In the genomic region with DNA sequence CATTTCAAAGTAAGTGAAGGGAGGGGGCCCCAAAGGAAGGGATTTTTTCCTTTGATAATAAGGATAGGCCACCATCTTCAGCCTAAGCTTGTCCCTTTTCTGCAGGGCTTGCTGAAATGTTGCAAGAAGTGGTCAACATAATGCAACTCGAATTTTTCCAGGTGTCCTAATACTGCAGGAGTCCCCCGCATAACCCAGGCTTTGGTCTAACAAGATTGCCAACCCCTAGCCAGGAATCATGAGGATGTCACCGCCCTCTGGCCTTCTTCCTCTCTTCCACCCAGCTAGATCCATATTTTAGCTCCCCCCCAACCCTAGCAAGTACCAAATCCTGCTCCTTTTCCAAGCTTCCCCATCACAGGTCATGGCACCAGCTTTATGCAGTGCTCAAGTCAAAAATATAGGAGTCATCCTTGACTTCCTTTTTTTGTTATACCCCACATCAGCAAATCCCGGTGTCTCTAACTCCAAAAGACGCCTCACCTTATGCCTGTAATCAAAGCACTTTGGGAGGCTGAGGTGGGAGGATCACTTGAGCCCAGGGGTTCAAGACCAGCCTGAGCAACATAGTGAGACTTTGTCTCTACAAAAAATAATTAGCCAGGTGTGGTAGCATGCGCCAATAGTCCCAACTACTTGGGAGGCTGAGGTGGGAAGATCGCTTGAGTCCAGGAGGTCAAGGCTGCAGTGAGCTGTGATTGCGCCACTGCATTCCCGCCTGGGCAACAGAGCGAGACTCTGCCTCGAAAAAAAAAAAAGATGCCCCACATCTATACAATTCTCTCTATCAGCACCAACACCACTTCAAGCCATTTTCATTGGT, we compare ENCODE assay signal across 16 cellular contexts. TPM values are rescaled to one million over a fixed set of nuclear protein-coding genes. Genes with fewer than 3 reads are reported as not detected.
DNase-seq lines count a peak whose midpoint lies in the region; ATAC-seq, FAIRE-seq and TF ChIP-seq lines count a peak whose summit lies in the region.
"Had no signal": no experiment of that assay in that cellular context is flagged by ENCODE, and none has a peak within 500 bp of the region (broad histone marks: within the 10 kb centered on the region; RNA-seq: fewer than 3 reads in every experiment).

No MANE protein-coding gene starts in this region.

- peak overlapping the region in 1 of 10 donors; percentile 18 for H3K4me3 ChIP-seq in heart right ventricle
- H3K4me3 ChIP-seq in uterus = no peak overlapping the region
- no peak overlapping the region for H3K4me3 ChIP-seq in prostate gland
- H3K4me3 ChIP-seq: tibial artery had no signal

- no peak for ATAC-seq in heart right ventricle
- no peak for ATAC-seq in Right ventricle myocardium inferior

- H3K36me3 Mint-ChIP-seq in nephron (ENCODE audit: low read depth) = no peaks in the 10 kb centered on the region
- H3K36me3 Mint-ChIP-seq: CD4-positive, CD25-positive, alpha-beta regulatory T cell; immature natural killer cell had no signal

- WGBS in heart right ventricle, 2 donors = 84 to 86% methylated on average over 11 of the region's 11 CpGs
- 88% methylated on average over 11 of the region's 11 CpGs for WGBS in prostate gland

- H3K27ac Mint-ChIP-seq in nephron = peak overlapping the region; percentile 95 to 96 (median 95)
- H3K27ac Mint-ChIP-seq: immature natural killer cell had no signal

- H3K9me3 Mint-ChIP-seq in nephron = no peaks in the 10 kb centered on the region
- H3K9me3 Mint-ChIP-seq: CD4-positive, CD25-positive, alpha-beta regulatory T cell; immature natural killer cell had no signal

- intact Hi-C loops in heart right ventricle (cut with DNase I) (no loop called here), Right ventricle myocardium inferior (cut with DNase I) (no loop called here), uterus (cut with DNase I; ENCODE audit: low total_unique reads) (no loop called here), prostate gland (cut with DNase I) (no loop called here)

- H3K27ac ChIP-seq in heart right ventricle = peak overlapping the region; percentile 54 to 86 (median 79)
- peak overlapping the region; percentile 76 to 82 for H3K27ac ChIP-seq in uterus
- H3K27ac ChIP-seq in prostate gland = no peak overlapping the region

- no peak for DNase-seq in heart right ventricle
- no peak for DNase-seq in Right ventricle myocardium inferior (ENCODE audit: missing footprints)
- DNase-seq in uterus = no peak
- DNase-seq in prostate gland (ENCODE audit: low spot score) = no peak
- no peak for DNase-seq in D721Med (ENCODE audit: insufficient read length, low spot score)
- DNase-seq: activated naive CD4-positive, alpha-beta T cell; CD4-positive, CD25-positive, alpha-beta regulatory T cell; GOT3; immature natural killer cell; midbrain; NCI-H774; T-helper 1 cell; tibial artery had no signal

- H3K27me3 Mint-ChIP-seq in nephron (ENCODE audit: low read depth) = no peaks in the 10 kb centered on the region

- H3K4me1 Mint-ChIP-seq in nephron = peaks cover 62% of the 10 kb centered on the region
- H3K4me1 Mint-ChIP-seq: CD4-positive, CD25-positive, alpha-beta regulatory T cell; immature natural killer cell had no signal

- TF ChIP-seq POLR2A in uterus (IDR thresholded peaks at IDR 0.05) = no peak
- no peak for TF ChIP-seq POLR2A in prostate gland (IDR thresholded peaks at IDR 0.05)

- no peak for FAIRE-seq in D721Med (lab: Jason Lieb, UNC)
- FAIRE-seq: bronchial epithelial cell had no signal

- H3K9me3 ChIP-seq in heart right ventricle (no peaks in the 10 kb centered on the region), uterus (no peaks in the 10 kb centered on the region), prostate gland (no peaks in the 10 kb centered on the region)
- H3K9me3 ChIP-seq: tibial artery had no signal

- peak overlapping the region; percentile 58 to 79 (median 63) for H3K4me3 Mint-ChIP-seq in nephron
- H3K4me3 Mint-ChIP-seq: CD4-positive, CD25-positive, alpha-beta regulatory T cell; immature natural killer cell had no signal

- H3K36me3 ChIP-seq in heart right ventricle = no peaks in the 10 kb centered on the region
- no peaks in the 10 kb centered on the region for H3K36me3 ChIP-seq in uterus
- no peaks in the 10 kb centered on the region for H3K36me3 ChIP-seq in prostate gland
- H3K36me3 ChIP-seq: tibial artery had no signal

- no peaks in the 10 kb centered on the region for H3K27me3 ChIP-seq in heart right ventricle
- H3K27me3 ChIP-seq in uterus = no peaks in the 10 kb centered on the region
- no peaks in the 10 kb centered on the region for H3K27me3 ChIP-seq in prostate gland (replicated peaks; ENCODE audit: insufficient read depth)

- peaks cover 5 to 89% (median 69%) of the 10 kb centered on the region in 9 donors for H3K4me1 ChIP-seq in heart right ventricle
- peaks cover 0 to 17% of the 10 kb centered on the region in 2 donors for H3K4me1 ChIP-seq in uterus
- no peaks in the 10 kb centered on the region for H3K4me1 ChIP-seq in prostate gland (replicated peaks)

- no peak for TF ChIP-seq CTCF in heart right ventricle (IDR thresholded peaks at IDR 0.05)
- no peak for TF ChIP-seq CTCF in nephron (IDR thresholded peaks at IDR 0.05; ENCODE audit: unreplicated experiment in 3 of 3)
- no peak for TF ChIP-seq CTCF in uterus (IDR thresholded peaks at IDR 0.05)
- no peak for TF ChIP-seq CTCF in prostate gland (IDR thresholded peaks at IDR 0.05)
- TF ChIP-seq CTCF in D721Med (IDR thresholded peaks at IDR 0.05; ENCODE audit: insufficient read depth, missing control alignments) = no peak

RNA-seq across cellular contexts. Expression of a gene that starts 9.1 kb away (rescaled TPM):
- total RNA-seq in heart right ventricle (100 to 1,000 TPM in 2 of 10 donors, 10 to 100 TPM in 8; 10.7 to 230 (median 32.7) TPM), Right ventricle myocardium inferior (156 TPM), uterus (100 to 1,000 TPM in 2 of 4 donors, 10 to 100 TPM in 2; 31.2 to 221 (median 113) TPM), prostate gland (100 to 1,000 TPM in 1 of 2 donors, 10 to 100 TPM in 1; 29.4 to 101 TPM)
- 10 to 100 TPM; 39.2 to 55.8 TPM for polyA plus RNA-seq in heart right ventricle

RNA-seq across cellular contexts. Expression of a gene that starts 13.5 kb away (rescaled TPM):
- total RNA-seq in heart right ventricle = 10 to 100 TPM; 23.6 to 33.1 (median 27.4) TPM
- polyA plus RNA-seq in heart right ventricle = 10 to 100 TPM; 20.8 to 28.8 TPM
- total RNA-seq in Right ventricle myocardium inferior = 22.5 TPM
- 10 to 100 TPM; 11.0 to 71.0 (median 40.0) TPM for total RNA-seq in uterus
- total RNA-seq in prostate gland = 10 to 100 TPM; 39.8 to 54.9 TPM

RNA-seq across cellular contexts. Expression of a gene that starts 29.9 kb away (rescaled TPM):
- total RNA-seq in heart right ventricle (100 to 1,000 TPM in 8 of 10 donors, 10 to 100 TPM in 2; 75.1 to 173 (median 112) TPM), Right ventricle myocardium inferior (113 TPM), uterus (10 to 100 TPM; 20.6 to 66.9 (median 32.5) TPM), prostate gland (100 to 1,000 TPM in 1 of 2 donors, 10 to 100 TPM in 1; 37.9 to 215 TPM)
- polyA plus RNA-seq in heart right ventricle = 10 to 100 TPM; 77.4 to 98.7 TPM

RNA-seq across cellular contexts. Expression of a gene that starts 30.0 kb away (rescaled TPM):
- total RNA-seq in heart right ventricle = 10 to 100 TPM in 1 of 10 donors, 1 to 10 TPM in 9; 6.2 to 11.1 (median 8.3) TPM
- 1 to 10 TPM; 3.3 to 7.2 TPM for polyA plus RNA-seq in heart right ventricle
- total RNA-seq in Right ventricle myocardium inferior = 5.0 TPM
- total RNA-seq in uterus = 10 to 100 TPM in 1 of 4 donors, 1 to 10 TPM in 2, under 1 TPM in 1; 0.29 to 11.5 (median 4.7) TPM
- total RNA-seq in prostate gland = 10 to 100 TPM in 1 of 2 donors, 1 to 10 TPM in 1; 9.8 to 11.3 TPM

RNA-seq across cellular contexts. Expression of a gene that starts 33.6 kb away (rescaled TPM):
- total RNA-seq in heart right ventricle (1 to 10 TPM; 1.0 to 3.1 (median 2.0) TPM), Right ventricle myocardium inferior (2.0 TPM), uterus (10 to 100 TPM in 1 of 4 donors, 1 to 10 TPM in 3; 2.6 to 16.2 (median 6.0) TPM), prostate gland (1 to 10 TPM; 2.0 to 7.4 TPM)
- 1 to 10 TPM in 1 of 2 donors, under 1 TPM in 1; 0.65 to 4.3 TPM for polyA plus RNA-seq in heart right ventricle
- total RNA-seq: RPMI7951 had no signal
- polyA plus RNA-seq: CD4-positive, CD25-positive, alpha-beta regulatory T cell; immature natural killer cell had no signal

Comparison
In these comparisons a context has a peak if more than half of its experiments do, and no peak if none do; other contexts are left out.
1. H3K27ac ChIP-seq: peak in heart right ventricle (10 of 10) and uterus (2 of 2); none in prostate gland (0 of 2).